In the genomic region with DNA sequence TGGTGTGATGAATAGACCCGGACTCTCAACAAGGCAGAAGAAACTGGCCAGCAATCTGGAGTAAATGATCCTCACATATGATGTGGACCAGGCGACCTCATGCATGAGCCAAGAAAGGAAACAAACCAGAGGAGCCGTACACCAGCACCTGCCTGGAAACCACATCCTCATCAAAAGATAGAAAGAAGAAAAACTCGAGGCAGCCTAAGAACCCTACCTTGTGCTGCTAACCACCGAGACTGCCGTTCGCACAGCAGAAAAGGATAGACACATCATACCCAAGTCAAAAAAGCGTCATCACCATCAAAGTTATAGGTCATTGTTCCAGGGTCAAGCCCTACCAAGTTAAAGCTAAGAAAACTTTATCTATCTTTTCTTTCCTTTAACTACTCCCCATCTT, we compare ENCODE assay signal across 9 cellular contexts.
DNase-seq lines count a peak whose midpoint lies in the region; ATAC-seq and TF ChIP-seq lines count a peak whose summit lies in the region.
"Had no signal": no experiment of that assay in that cellular context is flagged by ENCODE, and none has a peak within 500 bp of the region (broad histone marks: within the 10 kb centered on the region; RNA-seq: fewer than 3 reads in every experiment).

No MANE protein-coding gene starts in this region.

- peak overlapping the region; percentile 46 for H3K4me2 ChIP-seq in DND-41 (ENCODE audit: insufficient read depth, low read length)

- CTCF ChIA-PET in activated CD4-positive, alpha-beta memory T cell treated with anti-CD3 and anti-CD28 coated beads, Interleukin-2, amount 10 ng/mL, durations not matched to agents 7 days and 5 days (lab: Charles Lee), result interaction anchor here (0.7 kb wide), 1 partner anchor 311 kb away, joined by 3 read pairs; no protein-coding TSS in a partner anchor

- no peaks in the 10 kb centered on the region for H3K36me3 ChIP-seq in DND-41 (ENCODE audit: insufficient read depth, low read length)
- no peaks in the 10 kb centered on the region for H3K36me3 ChIP-seq in mucosa of descending colon (ENCODE audit: low read depth)
- H3K36me3 ChIP-seq: breast epithelium had no signal

- H3K4me1 ChIP-seq in DND-41 (ENCODE audit: insufficient read depth, low read length) (peaks cover 30% of the 10 kb centered on the region), mucosa of descending colon (ENCODE audit: low read depth) (no peaks in the 10 kb centered on the region)
- H3K4me1 ChIP-seq: breast epithelium had no signal

- peaks cover 14% of the 10 kb centered on the region for H3K9me3 Mint-ChIP-seq in activated CD4-positive, alpha-beta memory T cell treated with anti-CD3 and anti-CD28 coated beads, Interleukin-2, amount 10 ng/mL, durations not matched to agents 7 days and 5 days

- no peak overlapping the region for H3K9ac ChIP-seq in DND-41 (ENCODE audit: low read depth, low read length)

- peaks cover 30% of the 10 kb centered on the region for H3K4me1 Mint-ChIP-seq in activated CD4-positive, alpha-beta memory T cell treated with anti-CD3 and anti-CD28 coated beads, Interleukin-2, amount 10 ng/mL, durations not matched to agents 7 days and 5 days

- H3K4me3 Mint-ChIP-seq in activated CD4-positive, alpha-beta memory T cell treated with anti-CD3 and anti-CD28 coated beads, Interleukin-2, amount 10 ng/mL, durations not matched to agents 7 days and 5 days, result no peak overlapping the region

- ATAC-seq in DND-41 (ENCODE audit: insufficient read depth, low read depth) (peak; percentile 98), HG02938 (IDR thresholded peaks at IDR 0.05; ENCODE audit: unreplicated experiment) (peak; percentile 91), mucosa of descending colon (peak; percentile 60), HG03442 (IDR thresholded peaks at IDR 0.05; ENCODE audit: unreplicated experiment) (no peak), GM19328 (IDR thresholded peaks at IDR 0.05; ENCODE audit: unreplicated experiment) (no peak)

- intact Hi-C loops in mucosa of descending colon (cut with DNase I, micrococcal nuclease), result no loop called here

- TF ChIP-seq CTCF in DND-41 (IDR thresholded peaks at IDR 0.05; ENCODE audit: borderline replicate concordance, extremely low read depth, low read length, poor library complexity, severe bottlenecking) (no peak), mucosa of descending colon (IDR thresholded peaks at IDR 0.05) (no peak)

- POLR2A ChIA-PET in activated CD4-positive, alpha-beta memory T cell treated with anti-CD3 and anti-CD28 coated beads, Interleukin-2, amount 10 ng/mL, durations not matched to agents 7 days and 5 days (lab: Charles Lee), result interaction anchor here (0.9 to 1.1 kb wide), 2 partner anchors 67 to 130 kb away, joined by 3 read pairs; a partner anchor contains a TSS

- H3K27me3 Mint-ChIP-seq in activated CD4-positive, alpha-beta memory T cell treated with anti-CD3 and anti-CD28 coated beads, Interleukin-2, amount 10 ng/mL, durations not matched to agents 7 days and 5 days, result no peaks in the 10 kb centered on the region

- no peak overlapping the region for H2AFZ ChIP-seq in DND-41 (ENCODE audit: low read depth, low read length)

- DNase-seq in DND-41 (peak; percentile 80), mucosa of descending colon (peak in 1 of 3 donors; percentile 11), DMS 273 treated with DMSO at 0.1 percent for 48 hours (lab: John Stamatoyannopoulos, UW) (no peak), NOMO-1 treated with dmso at 0.1 percent for 144 hours (lab: John Stamatoyannopoulos, UW; ENCODE audit: unreplicated experiment) (no peak)
- peak; percentile 68 for DNase-seq in activated CD4-positive, alpha-beta memory T cell treated with anti-CD3 and anti-CD28 coated beads, Interleukin-2, amount 10 ng/mL, durations not matched to agents 7 days and 5 days

- H3K36me3 Mint-ChIP-seq in activated CD4-positive, alpha-beta memory T cell treated with anti-CD3 and anti-CD28 coated beads, Interleukin-2, amount 10 ng/mL, durations not matched to agents 7 days and 5 days (ENCODE audit: low read depth), result peaks cover 14% of the 10 kb centered on the region

- peak overlapping the region; percentile 57 for H3K27ac ChIP-seq in DND-41 (ENCODE audit: low read length)
- H3K27ac ChIP-seq: breast epithelium had no signal

- no peaks in the 10 kb centered on the region for H3K79me2 ChIP-seq in DND-41 (ENCODE audit: insufficient read depth, low read length)

- peak overlapping the region; percentile 67 for H3K27ac Mint-ChIP-seq in activated CD4-positive, alpha-beta memory T cell treated with anti-CD3 and anti-CD28 coated beads, Interleukin-2, amount 10 ng/mL, durations not matched to agents 7 days and 5 days

- H3K4me3 ChIP-seq in DND-41 (ENCODE audit: low read depth in 1 of 2, low read length in 2 of 2) (no peak overlapping the region), mucosa of descending colon (no peak overlapping the region)
- H3K4me3 ChIP-seq: breast epithelium had no signal

- no peaks in the 10 kb centered on the region for H3K27me3 ChIP-seq in DND-41 (ENCODE audit: insufficient read depth, low read length, poor library complexity)
- H3K27me3 ChIP-seq: breast epithelium had no signal

- H4K20me1 ChIP-seq in DND-41 (ENCODE audit: insufficient read depth, low read length), result no peaks in the 10 kb centered on the region

- H3K9me3 ChIP-seq in DND-41 (ENCODE audit: insufficient read depth, low read length, severe bottlenecking), result no peaks in the 10 kb centered on the region
- H3K9me3 ChIP-seq in mucosa of descending colon, result no peaks in the 10 kb centered on the region
- H3K9me3 ChIP-seq: breast epithelium had no signal

Comparison
In these comparisons a context has a peak if more than half of its experiments do, and no peak if none do; other contexts are left out.
1. ATAC-seq: peak in DND-41 (single experiment), HG02938 (single experiment) and mucosa of descending colon (single experiment); none in HG03442 (single experiment) and GM19328 (single experiment).
2. DNase-seq: peak in DND-41 (single experiment) and activated CD4-positive, alpha-beta memory T cell treated with anti-CD3 and anti-CD28 coated beads, Interleukin-2, amount 10 ng/mL, durations not matched to agents 7 days and 5 days (single experiment); none in DMS 273 treated with DMSO at 0.1 percent for 48 hours (single experiment) and NOMO-1 treated with dmso at 0.1 percent for 144 hours (single experiment).